ENCODE assay signal across 8 cellular contexts in genomic region chr5:140128376-140128775, GRCh38.
"Had no signal": no experiment of that assay in that cellular context is flagged by ENCODE, and none has a peak within 500 bp of the region (broad histone marks: within the 10 kb centered on the region; RNA-seq: fewer than 3 reads in every experiment).

No MANE protein-coding gene starts in this region.

- H3K27ac Mint-ChIP-seq: GM23338, H9, IgD-negative memory B cell had no signal

- H3K9me3 Mint-ChIP-seq: GM23338, H9, IgD-negative memory B cell had no signal

- H3K4me3 ChIP-seq: GM23338 had no signal

- FAIRE-seq: H1, H54, HepG2 had no signal

- ATAC-seq: GM23338, HepG2 had no signal

- H2AFZ ChIP-seq: GM23338 had no signal

- H3K27ac ChIP-seq: HL-60 had no signal

- H3K4me3 Mint-ChIP-seq: GM23338, H9, IgD-negative memory B cell had no signal

- H3K27me3 Mint-ChIP-seq: IgD-negative memory B cell had no signal

- DNase-seq: H9, HCEC 1CT had no signal

- H3K4me2 ChIP-seq: GM23338 had no signal
